Comparison of ENCODE assay signal across 15 cellular contexts in genomic region chr11:134742228-134742612, GRCh38.
DNase-seq lines count a peak whose midpoint lies in the region; ATAC-seq and TF ChIP-seq lines count a peak whose summit lies in the region.
"Had no signal": no experiment of that assay in that cellular context is flagged by ENCODE, and none has a peak within 500 bp of the region (broad histone marks: within the 10 kb centered on the region; RNA-seq: fewer than 3 reads in every experiment).

No MANE protein-coding gene starts in this region.

- POLR2A ChIA-PET in activated CD8-positive, alpha-beta T cell treated with anti-CD3 and anti-CD28 coated beads for 36 hours (lab: Charles Lee), result no interaction called here

- in situ Hi-C loops in KBM-7 (cut with MboI; ENCODE audit: low pct_unique_long_range_greater_than_20kb, low sequenced_read_pairs), result no loop called here

- CTCF ChIA-PET in activated CD8-positive, alpha-beta T cell treated with anti-CD3 and anti-CD28 coated beads for 36 hours (lab: Charles Lee), result no interaction called here

- no peaks in the 10 kb centered on the region for H3K4me1 Mint-ChIP-seq in activated CD8-positive, alpha-beta T cell treated with anti-CD3 and anti-CD28 coated beads for 36 hours (ENCODE audit: low read depth)
- H3K4me1 Mint-ChIP-seq in progenitor cell of endocrine pancreas (ENCODE audit: low read depth), result peaks cover 27% of the 10 kb centered on the region
- H3K4me1 Mint-ChIP-seq: activated CD4-positive, alpha-beta T cell treated with anti-CD3 and anti-CD28 coated beads, Interleukin-2, amount 10 ng/mL, durations not matched to agents 7 days and 5 days; activated T-helper 17 cell treated with anti-CD3 and anti-CD28 coated beads, Interleukin-2, amount 50 U/mL, for 72 hours had no signal

- H3K27ac Mint-ChIP-seq in activated CD8-positive, alpha-beta T cell treated with anti-CD3 and anti-CD28 coated beads for 36 hours, result no peak overlapping the region
- H3K27ac Mint-ChIP-seq in progenitor cell of endocrine pancreas, result peak overlapping the region; percentile 10
- H3K27ac Mint-ChIP-seq: activated CD4-positive, alpha-beta T cell treated with anti-CD3 and anti-CD28 coated beads, Interleukin-2, amount 10 ng/mL, durations not matched to agents 7 days and 5 days; activated T-helper 17 cell treated with anti-CD3 and anti-CD28 coated beads, Interleukin-2, amount 50 U/mL, for 72 hours had no signal

- H3K9me3 Mint-ChIP-seq in activated CD8-positive, alpha-beta T cell treated with anti-CD3 and anti-CD28 coated beads for 36 hours, result no peaks in the 10 kb centered on the region
- H3K9me3 Mint-ChIP-seq in progenitor cell of endocrine pancreas (ENCODE audit: low read depth), result peaks cover 7% of the 10 kb centered on the region
- H3K9me3 Mint-ChIP-seq: activated CD4-positive, alpha-beta T cell treated with anti-CD3 and anti-CD28 coated beads, Interleukin-2, amount 10 ng/mL, durations not matched to agents 7 days and 5 days; activated T-helper 17 cell treated with anti-CD3 and anti-CD28 coated beads, Interleukin-2, amount 50 U/mL, for 72 hours had no signal

- intact Hi-C loops in activated CD8-positive, alpha-beta T cell treated with anti-CD3 and anti-CD28 coated beads for 36 hours (cut with micrococcal nuclease), result no loop called here
- intact Hi-C loops in sciatic nerve (cut with DNase I), result no loop called here

- peak; percentile 74 for ATAC-seq in activated CD8-positive, alpha-beta T cell treated with anti-CD3 and anti-CD28 coated beads for 36 hours
- ATAC-seq in sciatic nerve, result no peak
- ATAC-seq: activated T-helper 17 cell treated with anti-CD3 and anti-CD28 coated beads, Interleukin-2, amount 50 U/mL, for 72 hours had no signal

- no peak for TF ChIP-seq CTCF in activated CD8-positive, alpha-beta T cell treated with anti-CD3 and anti-CD28 coated beads for 36 hours (IDR thresholded peaks at IDR 0.05)
- no peak for TF ChIP-seq CTCF in fibroblast of pulmonary artery (IDR thresholded peaks at IDR 0.05; ENCODE audit: low read length, missing control alignments)
- TF ChIP-seq CTCF in progenitor cell of endocrine pancreas (IDR thresholded peaks at IDR 0.05; ENCODE audit: unreplicated experiment), result no peak

- H3K4me3 ChIP-seq in Jurkat, Clone E6-1 (ENCODE audit: low read length), result no peak overlapping the region
- no peak overlapping the region for H3K4me3 ChIP-seq in fibroblast of pulmonary artery (replicated peaks; ENCODE audit: low read depth, low read length)
- H3K4me3 ChIP-seq: stomach, vagina had no signal

- no peaks in the 10 kb centered on the region for H3K36me3 Mint-ChIP-seq in activated CD8-positive, alpha-beta T cell treated with anti-CD3 and anti-CD28 coated beads for 36 hours (ENCODE audit: low read depth)
- H3K36me3 Mint-ChIP-seq in progenitor cell of endocrine pancreas (ENCODE audit: insufficient read depth), result no peaks in the 10 kb centered on the region

- H3K4me3 Mint-ChIP-seq in activated CD8-positive, alpha-beta T cell treated with anti-CD3 and anti-CD28 coated beads for 36 hours, result no peak overlapping the region
- no peak overlapping the region for H3K4me3 Mint-ChIP-seq in progenitor cell of endocrine pancreas (ENCODE audit: low read depth)
- H3K4me3 Mint-ChIP-seq: activated CD4-positive, alpha-beta T cell treated with anti-CD3 and anti-CD28 coated beads, Interleukin-2, amount 10 ng/mL, durations not matched to agents 7 days and 5 days; activated T-helper 17 cell treated with anti-CD3 and anti-CD28 coated beads, Interleukin-2, amount 50 U/mL, for 72 hours had no signal

- peak; percentile 96 for DNase-seq in Jurkat, Clone E6-1 (ENCODE audit: low read depth, low spot score)
- peak; percentile 30 for DNase-seq in activated CD8-positive, alpha-beta T cell treated with anti-CD3 and anti-CD28 coated beads for 36 hours
- peak; percentile 37 for DNase-seq in fibroblast of pulmonary artery (ENCODE audit: low read depth)
- DNase-seq in progenitor cell of endocrine pancreas (ENCODE audit: low spot score, unreplicated experiment), result no peak
- DNase-seq in DMS 273 (lab: John Stamatoyannopoulos, UW; ENCODE audit: unreplicated experiment), result no peak
- no peak for DNase-seq in sciatic nerve (ENCODE audit: low spot score)
- DNase-seq in KBM-7, result no peak
- DNase-seq: activated CD4-positive, alpha-beta T cell treated with anti-CD3 and anti-CD28 coated beads, Interleukin-2, amount 10 ng/mL, durations not matched to agents 7 days and 5 days; C1 segment of cervical spinal cord; GOT3; NCI-H1092; stomach; T-helper 9 cell had no signal

- no peaks in the 10 kb centered on the region for H3K27me3 Mint-ChIP-seq in activated CD8-positive, alpha-beta T cell treated with anti-CD3 and anti-CD28 coated beads for 36 hours
- peaks cover 37% of the 10 kb centered on the region for H3K27me3 Mint-ChIP-seq in progenitor cell of endocrine pancreas

Comparison
In these comparisons a context has a peak if more than half of its experiments do, and no peak if none do; other contexts are left out.
1. DNase-seq: peak in Jurkat, Clone E6-1 (single experiment), activated CD8-positive, alpha-beta T cell treated with anti-CD3 and anti-CD28 coated beads for 36 hours (single experiment) and fibroblast of pulmonary artery (single experiment); none in progenitor cell of endocrine pancreas (single experiment), DMS 273 (single experiment), sciatic nerve (single experiment) and KBM-7 (single experiment).